21 cellular contexts compared by ENCODE assay signal in the genomic region with DNA sequence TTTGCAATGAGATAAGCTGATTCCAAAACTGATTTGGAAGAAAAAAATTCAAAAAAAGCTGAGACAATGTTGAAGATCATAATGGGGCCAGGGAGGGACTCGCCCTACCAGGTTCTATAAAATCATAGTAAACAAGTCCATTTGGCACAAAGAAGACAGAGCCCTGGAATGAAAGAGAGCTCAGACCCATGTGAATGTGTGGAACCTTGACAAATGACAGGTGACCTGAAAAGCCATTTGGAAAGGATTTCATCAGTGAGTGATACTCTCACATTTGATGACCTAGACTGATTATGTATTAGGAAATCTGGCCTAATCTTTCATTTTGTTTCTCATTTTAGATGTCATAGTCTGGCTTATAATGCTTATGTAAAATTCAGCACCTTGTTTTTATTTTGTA.
"Had no signal": no experiment of that assay in that cellular context is flagged by ENCODE, and none has a peak within 500 bp of the region (broad histone marks: within the 10 kb centered on the region; RNA-seq: fewer than 3 reads in every experiment).

No MANE protein-coding gene starts in this region.

- ATAC-seq: effector memory CD8-positive, alpha-beta T cell; gastroesophageal sphincter; left ventricle myocardium superior; mucosa of descending colon; naive thymus-derived CD8-positive, alpha-beta T cell; stimulated activated naive CD8-positive, alpha-beta T cell treated with anti-CD3 and anti-CD28 coated beads, Interleukin-15, Interleukin-2, amounts not matched to agents 100 U/mL and 50 U/mL, for 24 hours had no signal

- H3K4me3 Mint-ChIP-seq: dendritic cell treated with granulocyte-macrophage colony-stimulating factor and Interleukin-4, amounts not matched to agents 40 ng/mL and 50 ng/mL, for 4 days; effector memory CD8-positive, alpha-beta T cell; immature natural killer cell; naive thymus-derived CD8-positive, alpha-beta T cell; neural progenitor cell had no signal

- H3K4me2 ChIP-seq: neural progenitor cell had no signal

- DNase-seq: effector memory CD8-positive, alpha-beta T cell; esophagus squamous epithelium; foreskin fibroblast; glutamatergic neuron; immature natural killer cell; left ventricle myocardium superior; mucosa of descending colon; naive thymus-derived CD8-positive, alpha-beta T cell; nucleus accumbens; ovary; small intestine; stimulated activated CD4-positive, alpha-beta T cell treated with anti-CD3 and anti-CD28 coated beads, Interleukin-2, amount 100 ng/mL, for 48 hours; stimulated activated naive CD8-positive, alpha-beta T cell treated with anti-CD3 and anti-CD28 coated beads, Interleukin-15, Interleukin-2, amounts not matched to agents 100 U/mL and 50 U/mL, for 24 hours; tibial artery; upper lobe of left lung; uterus had no signal

- H3K27ac Mint-ChIP-seq: dendritic cell treated with granulocyte-macrophage colony-stimulating factor and Interleukin-4, amounts not matched to agents 40 ng/mL and 50 ng/mL, for 4 days; neural progenitor cell had no signal

- H3K27me3 ChIP-seq: esophagus squamous epithelium, gastroesophageal sphincter, neural progenitor cell, ovary, right atrium auricular region, suprapubic skin, tibial artery, upper lobe of left lung, uterus had no signal

- H3K9me3 Mint-ChIP-seq: dendritic cell treated with granulocyte-macrophage colony-stimulating factor and Interleukin-4, amounts not matched to agents 40 ng/mL and 50 ng/mL, for 4 days; effector memory CD8-positive, alpha-beta T cell; immature natural killer cell; naive thymus-derived CD8-positive, alpha-beta T cell; neural progenitor cell had no signal

- H3K4me1 ChIP-seq: neural progenitor cell, uterus had no signal

- H2AFZ ChIP-seq: neural progenitor cell had no signal

- H3K27ac ChIP-seq: esophagus squamous epithelium, gastroesophageal sphincter, neural progenitor cell, ovary, right atrium auricular region, suprapubic skin, tibial artery, upper lobe of left lung, uterus had no signal

- H3K27me3 Mint-ChIP-seq: dendritic cell treated with granulocyte-macrophage colony-stimulating factor and Interleukin-4, amounts not matched to agents 40 ng/mL and 50 ng/mL, for 4 days; effector memory CD8-positive, alpha-beta T cell; naive thymus-derived CD8-positive, alpha-beta T cell had no signal

- H3K4me1 Mint-ChIP-seq: immature natural killer cell, neural progenitor cell had no signal

- H3K9ac ChIP-seq: neural progenitor cell had no signal

- H3K4me3 ChIP-seq: esophagus squamous epithelium, gastroesophageal sphincter, mucosa of descending colon, neural progenitor cell, ovary, right atrium auricular region, suprapubic skin, tibial artery, upper lobe of left lung, uterus had no signal
